In the genomic region with DNA sequence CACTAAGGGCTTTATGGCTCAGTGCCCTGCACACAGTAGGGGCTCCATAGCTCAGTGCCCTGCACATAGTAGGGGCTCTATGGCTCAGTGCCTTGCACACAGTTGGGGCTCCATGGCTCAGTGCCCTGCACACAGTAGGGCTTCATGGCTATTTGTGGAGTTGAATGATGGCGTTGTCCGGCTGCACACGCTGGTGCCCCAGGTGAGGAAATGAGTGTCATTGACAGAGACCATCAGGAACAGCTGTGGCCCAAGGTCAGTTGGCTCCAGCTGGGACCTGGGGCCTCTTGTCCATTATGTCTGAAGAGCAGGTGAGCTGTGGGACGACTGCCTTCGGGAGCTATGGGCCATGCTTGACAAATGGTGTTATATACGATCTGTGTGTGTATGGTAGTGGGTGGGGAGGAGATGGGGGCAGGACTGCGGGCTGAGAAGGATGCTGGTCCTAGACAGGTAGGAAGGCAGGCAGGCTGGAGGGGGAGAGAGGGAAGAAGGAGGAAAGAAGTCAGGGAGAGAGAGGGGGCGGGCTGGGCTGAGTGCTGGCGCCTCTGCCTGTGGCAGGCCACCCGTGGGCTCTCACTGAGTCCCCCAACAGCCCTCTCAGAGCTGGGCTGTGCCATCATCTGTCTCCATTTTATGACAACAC, we compare ENCODE assay signal across 19 cellular contexts.
DNase-seq lines count a peak whose midpoint lies in the region; ATAC-seq and TF ChIP-seq lines count a peak whose summit lies in the region.
"Had no signal": no experiment of that assay in that cellular context is flagged by ENCODE, and none has a peak within 500 bp of the region (broad histone marks: within the 10 kb centered on the region; RNA-seq: fewer than 3 reads in every experiment).

No MANE protein-coding gene starts in this region.

- peak; percentile 13 to 24 for ATAC-seq in activated T-cell treated with anti-CD3 and anti-CD28 coated beads, Interleukin-2, amount 50 U/mL, for 72 hours (replicated peaks in 1 of 2)
- peak; percentile 18 for ATAC-seq in stimulated activated memory B cell treated with anti-CD40 and anti-IgM and Interleukin-4, amounts not matched to agents 10 μg/mL and 1 μg/mL and 100 μg/mL, for 72 hours
- no peak for ATAC-seq in GM21381 (IDR thresholded peaks at IDR 0.05; ENCODE audit: unreplicated experiment)
- ATAC-seq: gastrocnemius medialis had no signal

- H3K36me3 Mint-ChIP-seq in activated T-cell treated with anti-CD3 and anti-CD28 coated beads, Interleukin-2, amount 50 U/mL, for 72 hours (ENCODE audit: insufficient read depth in 2 of 2) = no peaks in the 10 kb centered on the region
- H3K36me3 Mint-ChIP-seq in glutamatergic neuron (ENCODE audit: unreplicated experiment) = no peaks in the 10 kb centered on the region
- no peaks in the 10 kb centered on the region for H3K36me3 Mint-ChIP-seq in stimulated activated memory B cell treated with anti-CD40 and anti-IgM and Interleukin-4, amounts not matched to agents 10 μg/mL and 1 μg/mL and 100 μg/mL, for 72 hours
- no peaks in the 10 kb centered on the region for H3K36me3 Mint-ChIP-seq in activated T-helper 2 cell treated with anti-CD3 and anti-CD28 coated beads, Interferon-gamma antibody, Interleukin-2, Interleukin-4, amounts not matched to agents 10 μg/mL and 5 μg/mL and 100 μg/mL, durations not matched to agents 14 hours and 24 hours and 36 hours (ENCODE audit: low read depth)
- H3K36me3 Mint-ChIP-seq: activated naive CD4-positive, alpha-beta T cell treated with anti-CD3 and anti-CD28 coated beads, Interleukin-2, amount 10 ng/mL, durations not matched to agents 7 days and 5 days; CD14-positive monocyte had no signal

- peaks cover 0 to 11% (median 0%) of the 10 kb centered on the region in 4 donors for H3K27me3 ChIP-seq in esophagus muscularis mucosa
- H3K27me3 ChIP-seq: vagina had no signal

- H3K4me3 Mint-ChIP-seq in activated T-cell treated with anti-CD3 and anti-CD28 coated beads, Interleukin-2, amount 50 U/mL, for 72 hours = no peak overlapping the region
- no peak overlapping the region for H3K4me3 Mint-ChIP-seq in glutamatergic neuron (ENCODE audit: unreplicated experiment)
- no peak overlapping the region for H3K4me3 Mint-ChIP-seq in stimulated activated memory B cell treated with anti-CD40 and anti-IgM and Interleukin-4, amounts not matched to agents 10 μg/mL and 1 μg/mL and 100 μg/mL, for 72 hours
- H3K4me3 Mint-ChIP-seq in activated T-helper 2 cell treated with anti-CD3 and anti-CD28 coated beads, Interferon-gamma antibody, Interleukin-2, Interleukin-4, amounts not matched to agents 10 μg/mL and 5 μg/mL and 100 μg/mL, durations not matched to agents 14 hours and 24 hours and 36 hours (ENCODE audit: low read depth) = no peak overlapping the region
- H3K4me3 Mint-ChIP-seq: activated CD4-positive, alpha-beta T cell treated with anti-CD3 and anti-CD28 coated beads, Interleukin-2, amount 10 ng/mL, durations not matched to agents 24 days and 14 days; activated naive CD4-positive, alpha-beta T cell treated with anti-CD3 and anti-CD28 coated beads, Interleukin-2, amount 10 ng/mL, durations not matched to agents 7 days and 5 days; CD14-positive monocyte; central memory CD8-positive, alpha-beta T cell had no signal

- no peak for TF ChIP-seq POLR2A in esophagus muscularis mucosa (IDR thresholded peaks at IDR 0.05; ENCODE audit: low read depth)

- no peaks in the 10 kb centered on the region for H3K36me3 ChIP-seq in esophagus muscularis mucosa
- H3K36me3 ChIP-seq: gastrocnemius medialis, vagina had no signal

- peaks cover 7% of the 10 kb centered on the region for H3K27me3 Mint-ChIP-seq in activated T-cell treated with anti-CD3 and anti-CD28 coated beads, Interleukin-2, amount 50 U/mL, for 72 hours (ENCODE audit: low read depth)
- peaks cover 13% of the 10 kb centered on the region for H3K27me3 Mint-ChIP-seq in glutamatergic neuron (ENCODE audit: unreplicated experiment)
- H3K27me3 Mint-ChIP-seq in stimulated activated memory B cell treated with anti-CD40 and anti-IgM and Interleukin-4, amounts not matched to agents 10 μg/mL and 1 μg/mL and 100 μg/mL, for 72 hours = peaks cover 8% of the 10 kb centered on the region
- no peaks in the 10 kb centered on the region for H3K27me3 Mint-ChIP-seq in activated T-helper 2 cell treated with anti-CD3 and anti-CD28 coated beads, Interferon-gamma antibody, Interleukin-2, Interleukin-4, amounts not matched to agents 10 μg/mL and 5 μg/mL and 100 μg/mL, durations not matched to agents 14 hours and 24 hours and 36 hours (ENCODE audit: low read depth)
- H3K27me3 Mint-ChIP-seq: activated CD4-positive, alpha-beta T cell treated with anti-CD3 and anti-CD28 coated beads, Interleukin-2, amount 10 ng/mL, durations not matched to agents 24 days and 14 days; activated naive CD4-positive, alpha-beta T cell treated with anti-CD3 and anti-CD28 coated beads, Interleukin-2, amount 10 ng/mL, durations not matched to agents 7 days and 5 days had no signal

- H3K4me1 Mint-ChIP-seq in activated T-cell treated with anti-CD3 and anti-CD28 coated beads, Interleukin-2, amount 50 U/mL, for 72 hours (ENCODE audit: low read depth) = no peaks in the 10 kb centered on the region
- peaks cover 7% of the 10 kb centered on the region for H3K4me1 Mint-ChIP-seq in glutamatergic neuron (ENCODE audit: low read depth, unreplicated experiment)
- H3K4me1 Mint-ChIP-seq in stimulated activated memory B cell treated with anti-CD40 and anti-IgM and Interleukin-4, amounts not matched to agents 10 μg/mL and 1 μg/mL and 100 μg/mL, for 72 hours = peaks cover 17% of the 10 kb centered on the region
- no peaks in the 10 kb centered on the region for H3K4me1 Mint-ChIP-seq in activated T-helper 2 cell treated with anti-CD3 and anti-CD28 coated beads, Interferon-gamma antibody, Interleukin-2, Interleukin-4, amounts not matched to agents 10 μg/mL and 5 μg/mL and 100 μg/mL, durations not matched to agents 14 hours and 24 hours and 36 hours (ENCODE audit: low read depth)
- H3K4me1 Mint-ChIP-seq: activated CD4-positive, alpha-beta T cell treated with anti-CD3 and anti-CD28 coated beads, Interleukin-2, amount 10 ng/mL, durations not matched to agents 24 days and 14 days; activated naive CD4-positive, alpha-beta T cell treated with anti-CD3 and anti-CD28 coated beads, Interleukin-2, amount 10 ng/mL, durations not matched to agents 7 days and 5 days; CD14-positive monocyte had no signal

- TF ChIP-seq EP300 in esophagus muscularis mucosa (IDR thresholded peaks at IDR 0.05) = no peak

- no peak overlapping the region for H3K4me3 ChIP-seq in esophagus muscularis mucosa
- H3K4me3 ChIP-seq: gastrocnemius medialis, vagina had no signal

- TF ChIP-seq CTCF in glutamatergic neuron (IDR thresholded peaks at IDR 0.05; ENCODE audit: partially characterized antibody, unreplicated experiment) = no peak
- no peak for TF ChIP-seq CTCF in esophagus muscularis mucosa (IDR thresholded peaks at IDR 0.05)

- WGBS in esophagus muscularis mucosa = 77% methylated on average over 10 of the region's 10 CpGs

- intact Hi-C loops in esophagus muscularis mucosa (cut with DNase I) = no loop called here
- intact Hi-C loops in activated T-helper 2 cell treated with anti-CD3 and anti-CD28 coated beads, Interferon-gamma antibody, Interleukin-2, Interleukin-4, amounts not matched to agents 10 μg/mL and 5 μg/mL and 100 μg/mL, durations not matched to agents 14 hours and 24 hours and 36 hours (cut with micrococcal nuclease) = no loop called here

- DNase-seq in activated T-cell treated with anti-CD3 and anti-CD28 coated beads, Interleukin-2, amount 50 U/mL, for 72 hours = no peak
- DNase-seq in activated T-cell treated with anti-CD3 and anti-CD28 coated beads, Interleukin-2, amount 50 U/mL, for 48 hours = no peak
- DNase-seq in NCI-H146 (lab: John Stamatoyannopoulos, UW) = peak; percentile 74
- DNase-seq in glutamatergic neuron = peak; percentile 52
- no peak for DNase-seq in esophagus muscularis mucosa (ENCODE audit: extremely low spot score)
- DNase-seq in activated T-helper 2 cell treated with anti-CD3 and anti-CD28 coated beads, Interferon-gamma antibody, Interleukin-2, Interleukin-4, amounts not matched to agents 10 μg/mL and 5 μg/mL and 100 μg/mL, durations not matched to agents 14 hours and 24 hours and 36 hours (ENCODE audit: low spot score) = no peak
- DNase-seq: activated CD4-positive, alpha-beta T cell treated with anti-CD3 and anti-CD28 coated beads, Interleukin-2, amount 10 ng/mL, durations not matched to agents 24 days and 14 days; activated naive CD4-positive, alpha-beta T cell treated with anti-CD3 and anti-CD28 coated beads, Interleukin-2, amount 10 ng/mL, durations not matched to agents 7 days and 5 days; anterior cingulate cortex; DMS79; gastrocnemius medialis; NCI-H226; stimulated activated CD4-positive, alpha-beta T cell treated with anti-CD3 and anti-CD28 coated beads, Interleukin-4, amount 100 ng/mL, for 4 hours; T-helper 1 cell had no signal

- no peaks in the 10 kb centered on the region for H3K9me3 ChIP-seq in esophagus muscularis mucosa
- H3K9me3 ChIP-seq: gastrocnemius medialis, vagina had no signal

- H3K9me3 Mint-ChIP-seq in activated T-cell treated with anti-CD3 and anti-CD28 coated beads, Interleukin-2, amount 50 U/mL, for 72 hours = no peaks in the 10 kb centered on the region
- peaks cover 6% of the 10 kb centered on the region for H3K9me3 Mint-ChIP-seq in glutamatergic neuron (ENCODE audit: unreplicated experiment)
- no peaks in the 10 kb centered on the region for H3K9me3 Mint-ChIP-seq in stimulated activated memory B cell treated with anti-CD40 and anti-IgM and Interleukin-4, amounts not matched to agents 10 μg/mL and 1 μg/mL and 100 μg/mL, for 72 hours
- no peaks in the 10 kb centered on the region for H3K9me3 Mint-ChIP-seq in activated T-helper 2 cell treated with anti-CD3 and anti-CD28 coated beads, Interferon-gamma antibody, Interleukin-2, Interleukin-4, amounts not matched to agents 10 μg/mL and 5 μg/mL and 100 μg/mL, durations not matched to agents 14 hours and 24 hours and 36 hours
- H3K9me3 Mint-ChIP-seq: activated CD4-positive, alpha-beta T cell treated with anti-CD3 and anti-CD28 coated beads, Interleukin-2, amount 10 ng/mL, durations not matched to agents 24 days and 14 days; activated naive CD4-positive, alpha-beta T cell treated with anti-CD3 and anti-CD28 coated beads, Interleukin-2, amount 10 ng/mL, durations not matched to agents 7 days and 5 days; central memory CD8-positive, alpha-beta T cell had no signal

- H3K27ac Mint-ChIP-seq in activated T-cell treated with anti-CD3 and anti-CD28 coated beads, Interleukin-2, amount 50 U/mL, for 72 hours = no peak overlapping the region
- peak overlapping the region; percentile 70 for H3K27ac Mint-ChIP-seq in glutamatergic neuron (ENCODE audit: unreplicated experiment)
- no peak overlapping the region for H3K27ac Mint-ChIP-seq in stimulated activated memory B cell treated with anti-CD40 and anti-IgM and Interleukin-4, amounts not matched to agents 10 μg/mL and 1 μg/mL and 100 μg/mL, for 72 hours
- no peak overlapping the region for H3K27ac Mint-ChIP-seq in activated T-helper 2 cell treated with anti-CD3 and anti-CD28 coated beads, Interferon-gamma antibody, Interleukin-2, Interleukin-4, amounts not matched to agents 10 μg/mL and 5 μg/mL and 100 μg/mL, durations not matched to agents 14 hours and 24 hours and 36 hours
- H3K27ac Mint-ChIP-seq: activated CD4-positive, alpha-beta T cell treated with anti-CD3 and anti-CD28 coated beads, Interleukin-2, amount 10 ng/mL, durations not matched to agents 24 days and 14 days; activated naive CD4-positive, alpha-beta T cell treated with anti-CD3 and anti-CD28 coated beads, Interleukin-2, amount 10 ng/mL, durations not matched to agents 7 days and 5 days had no signal

- H3K4me1 ChIP-seq in esophagus muscularis mucosa = no peaks in the 10 kb centered on the region
- H3K4me1 ChIP-seq: gastrocnemius medialis, vagina had no signal

- H3K27ac ChIP-seq in esophagus muscularis mucosa (replicated peaks in 1 of 4) = no peak overlapping the region
- H3K27ac ChIP-seq: gastrocnemius medialis, vagina had no signal

Comparison
In these comparisons a context has a peak if more than half of its experiments do, and no peak if none do; other contexts are left out.
1. DNase-seq: peak in NCI-H146 (single experiment) and glutamatergic neuron (single experiment); none in activated T-cell treated with anti-CD3 and anti-CD28 coated beads, Interleukin-2, amount 50 U/mL, for 72 hours (0 of 2), activated T-cell treated with anti-CD3 and anti-CD28 coated beads, Interleukin-2, amount 50 U/mL, for 48 hours (0 of 2), esophagus muscularis mucosa (single experiment) and activated T-helper 2 cell treated with anti-CD3 and anti-CD28 coated beads, Interferon-gamma antibody, Interleukin-2, Interleukin-4, amounts not matched to agents 10 μg/mL and 5 μg/mL and 100 μg/mL, durations not matched to agents 14 hours and 24 hours and 36 hours (single experiment).